1 cellular context compared by ENCODE assay signal in the genomic region with DNA sequence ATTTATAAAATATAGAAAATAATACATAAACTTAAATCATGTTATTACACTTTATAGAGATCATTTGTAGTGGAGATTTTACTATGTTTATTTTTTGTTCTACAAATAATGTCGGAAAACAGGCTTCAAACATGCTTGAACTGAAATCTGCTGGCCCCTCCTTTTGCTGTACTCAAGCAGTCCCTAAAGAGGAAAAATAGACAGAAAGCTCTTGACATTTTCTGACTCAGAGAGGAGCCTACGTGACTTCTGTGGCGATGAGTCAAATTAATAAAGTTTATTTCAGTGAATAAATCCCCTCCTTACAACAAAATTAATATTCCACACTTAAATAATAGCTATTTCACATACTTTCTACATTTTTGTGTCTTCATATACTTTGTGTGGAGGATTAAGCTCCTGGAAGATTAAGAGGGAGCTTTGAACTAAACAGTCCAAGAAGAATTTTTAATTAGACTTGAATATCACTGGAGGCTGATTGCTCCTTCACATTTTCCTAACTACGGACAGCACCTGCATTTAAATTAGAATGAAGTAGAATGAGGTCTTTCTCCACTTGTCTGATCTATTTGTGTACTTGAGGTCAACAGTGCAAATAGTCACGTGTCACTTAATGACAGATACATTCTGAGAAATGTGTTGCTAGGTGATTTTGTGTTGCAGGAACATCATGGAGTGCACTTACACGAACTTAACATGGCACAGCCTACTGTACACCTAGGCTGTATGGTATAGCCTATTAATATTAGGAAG.
A peak's percentile ranks its signal among the peaks of the same experiment; 100 is the strongest.
TF ChIP-seq lines count a peak whose summit lies in the region.

No MANE protein-coding gene starts in this region.

TF ChIP-seq in Ishikawa, 13 proteins besides CTCF, POLR2A, EP300 and RAD21:
- TF ChIP-seq, protein P1, sequence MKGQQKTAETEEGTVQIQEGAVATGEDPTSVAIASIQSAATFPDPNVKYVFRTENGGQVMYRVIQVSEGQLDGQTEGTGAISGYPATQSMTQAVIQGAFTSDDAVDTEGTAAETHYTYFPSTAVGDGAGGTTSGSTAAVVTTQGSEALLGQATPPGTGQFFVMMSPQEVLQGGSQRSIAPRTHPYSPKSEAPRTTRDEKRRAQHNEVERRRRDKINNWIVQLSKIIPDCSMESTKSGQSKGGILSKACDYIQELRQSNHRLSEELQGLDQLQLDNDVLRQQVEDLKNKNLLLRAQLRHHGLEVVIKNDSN (IDR thresholded peaks at IDR 0.05), result 0 out of 2 replicates have a peak, but pooled peaks have one; percentile 24
- TF ChIP-seq, protein P2, sequence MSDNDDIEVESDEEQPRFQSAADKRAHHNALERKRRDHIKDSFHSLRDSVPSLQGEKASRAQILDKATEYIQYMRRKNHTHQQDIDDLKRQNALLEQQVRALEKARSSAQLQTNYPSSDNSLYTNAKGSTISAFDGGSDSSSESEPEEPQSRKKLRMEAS (IDR thresholded peaks at IDR 0.05), result no peak
- TF ChIP-seq CEBPB (IDR thresholded peaks at IDR 0.05), result no peak
